Comparison of ENCODE assay signal across 30 cellular contexts in the genomic region with DNA sequence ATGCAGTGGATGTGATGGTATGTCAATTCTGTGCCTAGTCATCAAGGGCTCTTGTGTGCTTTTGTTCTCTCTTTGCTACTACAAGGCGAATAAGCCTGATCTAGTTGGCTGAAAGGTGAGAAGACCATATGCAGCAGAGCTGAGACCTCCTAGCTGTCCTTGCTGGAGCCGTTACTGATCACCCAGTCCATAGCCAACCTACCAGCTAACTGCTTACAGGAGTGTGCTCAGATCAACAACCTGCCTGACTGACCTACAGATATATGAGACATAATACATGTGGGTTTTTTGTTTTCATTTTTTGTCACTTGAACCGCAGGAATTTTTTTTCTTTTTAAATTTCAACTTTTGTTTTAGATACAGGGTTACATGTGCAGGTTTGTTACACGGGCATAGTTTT.
"Had no signal": no experiment of that assay in that cellular context is flagged by ENCODE, and none has a peak within 500 bp of the region (broad histone marks: within the 10 kb centered on the region; RNA-seq: fewer than 3 reads in every experiment).

No MANE protein-coding gene starts in this region.

- H3K4me1 Mint-ChIP-seq: brain had no signal

- H3K4me3 ChIP-seq: adrenal gland, SJCRH30, SK-N-MC had no signal

- ATAC-seq: activated CD8-positive, alpha-beta T cell treated with anti-CD3 and anti-CD28 coated beads for 36 hours; activated naive CD4-positive, alpha-beta T cell treated with anti-CD3 and anti-CD28 coated beads, Interleukin-2, amount 50 U/mL, for 72 hours; activated T-cell treated with anti-CD3 and anti-CD28 coated beads, Interleukin-2, amount 50 U/mL, for 72 hours; activated T-helper 17 cell treated with anti-CD3 and anti-CD28 coated beads, Interleukin-2, amount 50 U/mL, for 72 hours had no signal

- H3K27ac ChIP-seq: adrenal gland, SJCRH30, SK-N-MC, WERI-Rb-1 had no signal

- H3K27ac Mint-ChIP-seq: activated CD4-positive, alpha-beta T cell treated with anti-CD3 and anti-CD28 coated beads, Interleukin-2, amount 10 ng/mL, durations not matched to agents 24 days and 14 days; activated CD8-positive, alpha-beta T cell treated with anti-CD3 and anti-CD28 coated beads for 36 hours; activated naive CD4-positive, alpha-beta T cell treated with anti-CD3 and anti-CD28 coated beads for 36 hours; activated naive CD4-positive, alpha-beta T cell treated with anti-CD3 and anti-CD28 coated beads, Interleukin-2, amount 50 U/mL, for 72 hours; activated T-cell treated with anti-CD3 and anti-CD28 coated beads, Interleukin-2, amount 50 U/mL, for 72 hours; activated T-helper 17 cell treated with anti-CD3 and anti-CD28 coated beads, Interleukin-2, amount 50 U/mL, for 72 hours; brain had no signal

- H3K27me3 ChIP-seq: adrenal gland, SJCRH30 had no signal

- H3K36me3 Mint-ChIP-seq: activated naive CD4-positive, alpha-beta T cell treated with anti-CD3 and anti-CD28 coated beads, Interleukin-2, amount 50 U/mL, for 72 hours; brain had no signal

- H3K9me3 Mint-ChIP-seq: activated CD4-positive, alpha-beta T cell treated with anti-CD3 and anti-CD28 coated beads, Interleukin-2, amount 10 ng/mL, durations not matched to agents 24 days and 14 days; activated CD8-positive, alpha-beta T cell treated with anti-CD3 and anti-CD28 coated beads for 36 hours; activated naive CD4-positive, alpha-beta T cell treated with anti-CD3 and anti-CD28 coated beads for 36 hours; activated naive CD4-positive, alpha-beta T cell treated with anti-CD3 and anti-CD28 coated beads, Interleukin-2, amount 50 U/mL, for 72 hours; activated T-cell treated with anti-CD3 and anti-CD28 coated beads, Interleukin-2, amount 50 U/mL, for 72 hours; activated T-helper 17 cell treated with anti-CD3 and anti-CD28 coated beads, Interleukin-2, amount 50 U/mL, for 72 hours had no signal

- H3K4me3 Mint-ChIP-seq: activated CD4-positive, alpha-beta T cell treated with anti-CD3 and anti-CD28 coated beads, Interleukin-2, amount 10 ng/mL, durations not matched to agents 24 days and 14 days; activated CD8-positive, alpha-beta T cell treated with anti-CD3 and anti-CD28 coated beads for 36 hours; activated naive CD4-positive, alpha-beta T cell treated with anti-CD3 and anti-CD28 coated beads for 36 hours; activated T-cell treated with anti-CD3 and anti-CD28 coated beads, Interleukin-2, amount 50 U/mL, for 72 hours; activated T-helper 17 cell treated with anti-CD3 and anti-CD28 coated beads, Interleukin-2, amount 50 U/mL, for 72 hours; brain had no signal

- H3K9me3 ChIP-seq: adrenal gland, SJCRH30 had no signal

- H3K36me3 ChIP-seq: adrenal gland, SJCRH30, WERI-Rb-1 had no signal

- H3K4me1 ChIP-seq: adrenal gland, SJCRH30 had no signal

- DNase-seq: activated CD4-positive, alpha-beta T cell treated with anti-CD3 and anti-CD28 coated beads, Interleukin-2, amount 10 ng/mL, durations not matched to agents 24 days and 14 days; activated CD4-positive, alpha-beta T cell treated with anti-CD3 and anti-CD28 coated beads, Interleukin-2, amount 50 U/mL, for 4 hours; activated CD8-positive, alpha-beta T cell treated with anti-CD3 and anti-CD28 coated beads for 36 hours; activated effector memory CD4-positive, alpha-beta T cell treated with anti-CD3 and anti-CD28 coated beads, Interleukin-2, amount 50 U/mL, for 16 hours; activated naive CD4-positive, alpha-beta T cell treated with anti-CD3 and anti-CD28 coated beads for 36 hours; activated T-cell treated with anti-CD3 and anti-CD28 coated beads, Interleukin-2, amount 50 U/mL, for 1 hour; activated T-cell treated with anti-CD3 and anti-CD28 coated beads, Interleukin-2, amount 50 U/mL, for 72 hours; adrenal gland; caudate nucleus; cerebellar nuclear complex; KG1; MM.1S; MV-4-11; NCI-H1092; NCI-H1436 treated with DMSO at 0.1 percent for 48 hours; NCI-H1694 treated with DMSO at 0.1 percent for 48 hours; NCI-H2081; NCI-H345; NCI-H510A; NCI-H526; NCI-H748 treated with DMSO at 0.1 percent for 48 hours; OCI-M1; SHP77; SJCRH30; T1000; WERI-Rb-1 had no signal
